ENCODE assay signal across 27 cellular contexts in genomic region chr4:124529131-124529530, GRCh38.
DNase-seq lines count a peak whose midpoint lies in the region; ATAC-seq and TF ChIP-seq lines count a peak whose summit lies in the region.
"Had no signal": no experiment of that assay in that cellular context is flagged by ENCODE, and none has a peak within 500 bp of the region (broad histone marks: within the 10 kb centered on the region; RNA-seq: fewer than 3 reads in every experiment).

No MANE protein-coding gene starts in this region.

- ATAC-seq in HG02885 (IDR thresholded peaks at IDR 0.05; ENCODE audit: poor library complexity, unreplicated experiment) = no peak
- no peak for ATAC-seq in left colon
- ATAC-seq: CD8-positive, alpha-beta T cell; K562; PC-3; Right ventricle myocardium inferior had no signal

- CTCF ChIA-PET in BJ (lab: Yijun Ruan, JAX) (no interaction called here), PC-9 (lab: Charles Lee) (no interaction called here)

- H3K9me2 ChIP-seq in PC-9 (ENCODE audit: insufficient read depth) = 0 out of 2 replicates have a peak, but pooled peaks cover 3% of the 10 kb centered on the region

- peaks cover 1% of the 10 kb centered on the region; the same call in 1 of the 2 replicates for H3K9me3 ChIP-seq in PC-9 (ENCODE audit: insufficient read depth, low read depth)
- H3K9me3 ChIP-seq: Caco-2, SJCRH30 had no signal

- POLR2A ChIA-PET in BJ (lab: Charles Lee) = no interaction called here
- POLR2A ChIA-PET in PC-9 (lab: Charles Lee; ENCODE audit: unreplicated experiment) = no interaction called here

- TF ChIP-seq CTCF in BJ (IDR thresholded peaks at IDR 0.05; ENCODE audit: insufficient read depth, low read depth, low read length) (no peak), PC-9 (conservative IDR thresholded peaks at IDR 0.05) (no peak), fibroblast of mammary gland (conservative IDR thresholded peaks at IDR 0.05; ENCODE audit: control insufficient read depth, insufficient read depth, low read depth, low read length) (no peak)

- intact Hi-C loops in PC-9 (cut with micrococcal nuclease; ENCODE audit: unreplicated experiment) = no loop called here
- intact Hi-C loops in left colon (cut with DNase I, micrococcal nuclease) = no loop called here

- H3K27me3 ChIP-seq in BJ (ENCODE audit: control insufficient read depth, insufficient read depth, low read length) = no peaks in the 10 kb centered on the region
- no peaks in the 10 kb centered on the region for H3K27me3 ChIP-seq in PC-9 (ENCODE audit: insufficient read depth, low read depth)
- H3K27me3 ChIP-seq: SJCRH30 had no signal

- no peaks in the 10 kb centered on the region for H3F3A ChIP-seq in PC-9 (ENCODE audit: insufficient read depth, low read depth)

- H4K20me1 ChIP-seq in PC-9 (ENCODE audit: insufficient read depth) = no peaks in the 10 kb centered on the region

- H3K27ac ChIP-seq in PC-9 = no peak overlapping the region
- H3K27ac ChIP-seq: C4-2B, SJCRH30 had no signal

- H3K36me3 ChIP-seq in BJ (ENCODE audit: control insufficient read depth, insufficient read depth, low read length) = no peaks in the 10 kb centered on the region
- no peaks in the 10 kb centered on the region for H3K36me3 ChIP-seq in PC-9 (ENCODE audit: low read depth)
- H3K36me3 ChIP-seq: SJCRH30 had no signal

- H3K4me3 ChIP-seq in BJ (ENCODE audit: low read depth, low read length) (no peak overlapping the region), PC-9 (no peak overlapping the region), fibroblast of mammary gland (ENCODE audit: control insufficient read depth, low read depth, low read length) (no peak overlapping the region)
- H3K4me3 ChIP-seq: K562, SJCRH30 had no signal

- BruUV-seq in PC-9 (replicated peaks; lab: Mats Ljungman, UMichigan) = no TSS peak

- H3K4me2 ChIP-seq in PC-9 = no peak overlapping the region

- no peaks in the 10 kb centered on the region for H3K4me1 ChIP-seq in PC-9 (replicated peaks; ENCODE audit: insufficient read depth)

- DNase-seq in BJ (ENCODE audit: low read depth) (peak; percentile 2), PC-9 (no peak), fibroblast of mammary gland (ENCODE audit: low read depth) (peak; percentile 27), stromal cell of bone marrow (ENCODE audit: low read depth) (peak; percentile 3), NCI-H748 (lab: John Stamatoyannopoulos, UW; ENCODE audit: unreplicated experiment) (no peak), left colon (no peak)
- DNase-seq: Caco-2; CD8-positive, alpha-beta T cell; DMS 273 treated with DMSO at 0.1 percent for 48 hours; DMS79; EL; GDM1; Kasumi-1; NCI-H1105 treated with DMSO at 0.1 percent for 48 hours; NCI-H146; NCI-H1930; NCI-H2107; NCI-H446; NCI-H524 treated with DMSO at 0.1 percent for 48 hours; NCI-H82; NK-92 treated with Interleukin-12 subunit alpha and Interleukin-12 subunit beta, amount 100 ng/mL, for 24 hours; PC-3; SJCRH30 had no signal

- no peaks in the 10 kb centered on the region for H3K79me2 ChIP-seq in PC-9 (ENCODE audit: low read depth)

- H2AFZ ChIP-seq in PC-9 = 0 out of 2 replicates have a peak overlapping the region, but pooled peaks have one; percentile 22

Comparison
In these comparisons a context has a peak if more than half of its experiments do, and no peak if none do; other contexts are left out.
1. DNase-seq: peak in BJ (single experiment), fibroblast of mammary gland (single experiment) and stromal cell of bone marrow (single experiment); none in PC-9 (0 of 2), NCI-H748 (single experiment) and left colon (0 of 2).